Comparison of ENCODE assay signal across 10 cellular contexts in genomic region chr7:139875821-139876241, GRCh38. TPM values are rescaled to one million over a fixed set of nuclear protein-coding genes. Genes with fewer than 3 reads are reported as not detected.
DNase-seq lines count a peak whose midpoint lies in the region; ATAC-seq, FAIRE-seq and TF ChIP-seq lines count a peak whose summit lies in the region.
"Had no signal": no experiment of that assay in that cellular context is flagged by ENCODE, and none has a peak within 500 bp of the region (broad histone marks: within the 10 kb centered on the region; RNA-seq: fewer than 3 reads in every experiment).

No MANE protein-coding gene starts in this region.

- ATAC-seq in GM18909 (IDR thresholded peaks at IDR 0.05; ENCODE audit: poor library complexity, unreplicated experiment), result peak; percentile 95
- peak; percentile 79 for ATAC-seq in HG03095 (IDR thresholded peaks at IDR 0.05; ENCODE audit: unreplicated experiment)
- ATAC-seq in pancreas, result peak; percentile 85 to 98 (median 95)

- no peak overlapping the region for H3K27ac Mint-ChIP-seq in type B pancreatic cell
- H3K27ac Mint-ChIP-seq in progenitor cell of endocrine pancreas, result no peak overlapping the region

- H3K4me3 ChIP-seq in adrenal gland (no peak overlapping the region), pancreas (no peak overlapping the region)
- H3K4me3 ChIP-seq: GM23248 had no signal

- H3K9me3 Mint-ChIP-seq in type B pancreatic cell (no peaks in the 10 kb centered on the region), progenitor cell of endocrine pancreas (ENCODE audit: low read depth) (peaks cover 4% of the 10 kb centered on the region)

- no peaks in the 10 kb centered on the region for H3K9me3 ChIP-seq in adrenal gland (replicated peaks in 1 of 3)
- H3K9me3 ChIP-seq in pancreas, result no peaks in the 10 kb centered on the region

- H3K27ac ChIP-seq in adrenal gland, result peak overlapping the region in 1 of 5 donors; percentile 0
- no peak overlapping the region for H3K27ac ChIP-seq in pancreas
- H3K27ac ChIP-seq: brain microvascular endothelial cell, GM23248 had no signal

- intact Hi-C loops in adrenal gland (cut with DNase I), result no loop called here
- intact Hi-C loops in pancreas (cut with DNase I), result no loop called here

- 34 to 46% (median 42%) methylated on average over 7 of the region's 7 CpGs for WGBS in adrenal gland, 4 donors
- 17 to 21% methylated on average over 7 of the region's 7 CpGs for WGBS in pancreas, 2 donors

- H3K27me3 Mint-ChIP-seq in type B pancreatic cell (peaks cover 2% of the 10 kb centered on the region), progenitor cell of endocrine pancreas (peaks cover 10% of the 10 kb centered on the region)

- no peak for FAIRE-seq in pancreas (lab: Jason Lieb, UNC)

- no peaks in the 10 kb centered on the region for H3K36me3 ChIP-seq in adrenal gland (replicated peaks in 1 of 2)
- H3K36me3 ChIP-seq in pancreas, result no peaks in the 10 kb centered on the region
- H3K36me3 ChIP-seq: brain microvascular endothelial cell had no signal

- H3K4me1 ChIP-seq in adrenal gland (replicated peaks in 1 of 2) (peaks cover 0 to 5% of the 10 kb centered on the region in 2 donors), pancreas (peaks cover 0 to 9% (median 5%) of the 10 kb centered on the region in 3 donors)

- no peak for TF ChIP-seq CTCF in adrenal gland (IDR thresholded peaks at IDR 0.05)
- TF ChIP-seq CTCF in pancreas (IDR thresholded peaks at IDR 0.05), result no peak
- TF ChIP-seq CTCF in type B pancreatic cell (conservative IDR thresholded peaks at IDR 0.05), result no peak
- no peak for TF ChIP-seq CTCF in progenitor cell of endocrine pancreas (IDR thresholded peaks at IDR 0.05; ENCODE audit: unreplicated experiment)

- H3K4me1 Mint-ChIP-seq in type B pancreatic cell (ENCODE audit: unreplicated experiment) (peaks cover 23% of the 10 kb centered on the region), progenitor cell of endocrine pancreas (ENCODE audit: low read depth) (peaks cover 44% of the 10 kb centered on the region)

- DNase-seq in adrenal gland, result peak in 4 of 7 donors; percentile 24 to 69 (median 28)
- peak in 3 of 6 donors; percentile 23 to 40 (median 27) for DNase-seq in pancreas
- DNase-seq in NCI-H226, result no peak
- DNase-seq in HuH-7.5 (ENCODE audit: low spot score), result no peak
- no peak for DNase-seq in type B pancreatic cell (ENCODE audit: extremely low spot score, unreplicated experiment)
- no peak for DNase-seq in progenitor cell of endocrine pancreas (ENCODE audit: low spot score, unreplicated experiment)
- DNase-seq: brain microvascular endothelial cell, GM23248 had no signal

- H3K27me3 ChIP-seq in adrenal gland (no peaks in the 10 kb centered on the region), pancreas (no peaks in the 10 kb centered on the region)
- H3K27me3 ChIP-seq: brain microvascular endothelial cell had no signal

- TF ChIP-seq POLR2A in adrenal gland (IDR thresholded peaks at IDR 0.05), result no peak

- H3K36me3 Mint-ChIP-seq in type B pancreatic cell (no peaks in the 10 kb centered on the region), progenitor cell of endocrine pancreas (ENCODE audit: insufficient read depth) (no peaks in the 10 kb centered on the region)

- no peak overlapping the region for H3K4me3 Mint-ChIP-seq in type B pancreatic cell
- no peak overlapping the region for H3K4me3 Mint-ChIP-seq in progenitor cell of endocrine pancreas (ENCODE audit: low read depth)

RNA-seq across cellular contexts. Expression of gene TBXAS1, which starts 46.8 kb away (rescaled TPM):
- 10 to 100 TPM; 15.3 to 87.0 (median 32.3) TPM for total RNA-seq in adrenal gland
- 10 to 100 TPM in 2 of 3 donors, 1 to 10 TPM in 1; 9.0 to 12.8 (median 10.5) TPM for polyA plus RNA-seq in adrenal gland
- 10 to 100 TPM in 1 of 6 donors, 1 to 10 TPM in 4, under 1 TPM in 1; 0.74 to 18.4 (median 2.6) TPM for total RNA-seq in pancreas
- 1 to 10 TPM; 1.5 to 2.3 TPM for polyA plus RNA-seq in pancreas
- 4.2 and 5.8 TPM in 2 replicates for total RNA-seq in type B pancreatic cell (ENCODE audit: low replicate concordance)
- total RNA-seq in progenitor cell of endocrine pancreas, result 10.4 and 12.5 TPM in 2 replicates
- total RNA-seq: GM23248 had no signal

Comparison
In these comparisons a context has a peak if more than half of its experiments do, and no peak if none do; other contexts are left out.
1. DNase-seq: peak in adrenal gland (4 of 7); none in NCI-H226 (single experiment), HuH-7.5 (single experiment), type B pancreatic cell (single experiment) and progenitor cell of endocrine pancreas (single experiment).
2. Peak in every context shown above with its lines, with median percentiles within 50 percentile points of each other: ATAC-seq.